24 cellular contexts compared by ENCODE assay signal in genomic region chr15:80402339-80402738, GRCh38. TPM values are rescaled to one million over a fixed set of nuclear protein-coding genes. Genes with fewer than 3 reads are reported as not detected.
A peak's percentile ranks its signal among the peaks of the same experiment; 100 is the strongest.
DNase-seq lines count a peak whose midpoint lies in the region; ATAC-seq and TF ChIP-seq lines count a peak whose summit lies in the region.
"Had no signal": no experiment of that assay in that cellular context is flagged by ENCODE, and none has a peak within 500 bp of the region (broad histone marks: within the 10 kb centered on the region; RNA-seq: fewer than 3 reads in every experiment).

No MANE protein-coding gene starts in this region.

- H2AFZ ChIP-seq in GM23338: no peak overlapping the region
- H2AFZ ChIP-seq: GM23248 had no signal

- no peaks in the 10 kb centered on the region for H3K36me3 ChIP-seq in GM23338 (ENCODE audit: insufficient read depth)
- no peaks in the 10 kb centered on the region for H3K36me3 ChIP-seq in right lobe of liver
- no peaks in the 10 kb centered on the region for H3K36me3 ChIP-seq in heart left ventricle
- H3K36me3 ChIP-seq: HAP-1, MG63 had no signal

- no peak overlapping the region for H3K4me3 ChIP-seq in GM23338
- no peak overlapping the region for H3K4me3 ChIP-seq in right lobe of liver
- H3K4me3 ChIP-seq in heart left ventricle: no peak overlapping the region
- H3K4me3 ChIP-seq: GM23248, K562, MG63 had no signal

- H4K20me1 ChIP-seq in GM23338 (replicated peaks; ENCODE audit: insufficient read depth): no peaks in the 10 kb centered on the region

- H3K9me3 Mint-ChIP-seq in GM23338 (no peaks in the 10 kb centered on the region), glutamatergic neuron (ENCODE audit: unreplicated experiment) (peaks cover 2% of the 10 kb centered on the region), neural crest cell (no peaks in the 10 kb centered on the region)

- H3K27me3 ChIP-seq in GM23338 (ENCODE audit: insufficient read depth) (peaks cover 34% of the 10 kb centered on the region), right lobe of liver (peaks cover 0 to 9% of the 10 kb centered on the region in 2 donors), heart left ventricle (peaks cover 0 to 53% (median 8%) of the 10 kb centered on the region in 9 donors)
- H3K27me3 ChIP-seq: MG63 had no signal

- H3K4me1 ChIP-seq in GM23338 (ENCODE audit: insufficient read depth) (peaks cover 18% of the 10 kb centered on the region), right lobe of liver (no peaks in the 10 kb centered on the region), heart left ventricle (peaks cover 0 to 13% (median 0%) of the 10 kb centered on the region in 12 donors)

- H3F3A ChIP-seq in GM23338 (replicated peaks; ENCODE audit: low read depth): no peaks in the 10 kb centered on the region; the same call in 1 of the 2 replicates

- DNase-seq in GM23338 (ENCODE audit: low spot score) (no peak), glutamatergic neuron (no peak), neural crest cell (ENCODE audit: low read depth, low spot score) (no peak), right lobe of liver (no peak), hippocampal formation (lab: John Stamatoyannopoulos, UW) (no peak), heart left ventricle (no peak)
- DNase-seq: EL, GF-D8, GM23248, MG63, NCI-H1417 treated with DMSO at 0.1 percent for 48 hours, NCI-H187 treated with DMSO at 0.1 percent for 48 hours, NCI-H2107, NCI-H446 treated with DMSO at 0.1 percent for 48 hours, NCI-H526 treated with DMSO at 0.1 percent for 48 hours, PC-3, SHP77 had no signal

- peaks cover 3% of the 10 kb centered on the region; the same call in 1 of the 3 replicates for H3K36me3 Mint-ChIP-seq in GM23338 (ENCODE audit: low read depth)
- H3K36me3 Mint-ChIP-seq in glutamatergic neuron (ENCODE audit: unreplicated experiment): peaks cover 6% of the 10 kb centered on the region
- peaks cover 12% of the 10 kb centered on the region for H3K36me3 Mint-ChIP-seq in neural crest cell (ENCODE audit: low read depth)

- H3K27me3 Mint-ChIP-seq in GM23338 (ENCODE audit: insufficient read depth, low read depth, poor library complexity) (peaks cover 16% of the 10 kb centered on the region), glutamatergic neuron (ENCODE audit: unreplicated experiment) (no peaks in the 10 kb centered on the region), neural crest cell (ENCODE audit: low read depth) (no peaks in the 10 kb centered on the region)

- no peaks in the 10 kb centered on the region for H3K9me2 ChIP-seq in GM23338 (ENCODE audit: insufficient read depth)

- no peak overlapping the region for H3K4me2 ChIP-seq in GM23338

- H3K4me3 Mint-ChIP-seq in GM23338 (peak overlapping the region; percentile 68; the same call in 2 of the 3 replicates), glutamatergic neuron (ENCODE audit: unreplicated experiment) (peak overlapping the region; percentile 26), neural crest cell (peak overlapping the region; percentile 81)

- ATAC-seq in GM23338: no peak
- no peak for ATAC-seq in right lobe of liver
- no peak for ATAC-seq in GM19035 (IDR thresholded peaks at IDR 0.05; ENCODE audit: unreplicated experiment)
- ATAC-seq in heart left ventricle: no peak
- ATAC-seq: HepG2, K562, PC-3 had no signal

- H3K4me1 Mint-ChIP-seq in GM23338 (peaks cover 18% of the 10 kb centered on the region), glutamatergic neuron (ENCODE audit: low read depth, unreplicated experiment) (peaks cover 30% of the 10 kb centered on the region), neural crest cell (peaks cover 46% of the 10 kb centered on the region)

- intact Hi-C loops in right lobe of liver (cut with DNase I) (no loop called here), heart left ventricle (cut with DNase I) (no loop called here)

- 49% methylated on average over 2 of the region's 3 CpGs for WGBS in right lobe of liver (ENCODE audit: insufficient coverage, low coverage, low lambda C conversion rate, missing lambda C conversion rate)
- WGBS in heart left ventricle, 4 donors: 63 to 67% (median 66%) methylated on average over 3 of the region's 3 CpGs

- no peaks in the 10 kb centered on the region for H3K9me3 ChIP-seq in right lobe of liver
- H3K9me3 ChIP-seq in heart left ventricle: no peaks in the 10 kb centered on the region
- H3K9me3 ChIP-seq: HAP-1, MG63 had no signal

- TF ChIP-seq POLR2A in right lobe of liver (IDR thresholded peaks at IDR 0.05): no peak
- TF ChIP-seq POLR2A in heart left ventricle (IDR thresholded peaks at IDR 0.05): no peak

- H3K27ac Mint-ChIP-seq in GM23338: no peak overlapping the region
- H3K27ac Mint-ChIP-seq in glutamatergic neuron (ENCODE audit: unreplicated experiment): no peak overlapping the region
- H3K27ac Mint-ChIP-seq in neural crest cell (ENCODE audit: unreplicated experiment): no peak overlapping the region

- H3K27ac ChIP-seq in GM23338 (ENCODE audit: low read depth) (no peak overlapping the region), temporal lobe (ENCODE audit: low read depth, low read length) (peak overlapping the region; percentile 87), right lobe of liver (no peak overlapping the region), heart left ventricle (no peak overlapping the region)
- H3K27ac ChIP-seq: GM23248, HL-60 had no signal

- TF ChIP-seq CTCF in GM23338 (conservative IDR thresholded peaks at IDR 0.05; ENCODE audit: low read depth in 2 of 2) (no peak), glutamatergic neuron (IDR thresholded peaks at IDR 0.05; ENCODE audit: partially characterized antibody, unreplicated experiment) (no peak), neural crest cell (conservative IDR thresholded peaks at IDR 0.05) (no peak), right lobe of liver (IDR thresholded peaks at IDR 0.05) (no peak), heart left ventricle (IDR thresholded peaks at IDR 0.05) (no peak)

- H3K79me2 ChIP-seq in GM23338 (replicated peaks; ENCODE audit: insufficient read depth): no peaks in the 10 kb centered on the region

TF ChIP-seq in GM23338, 12 proteins besides CTCF, POLR2A, EP300 and RAD21 (continues in another document):
- TF ChIP-seq ZNF114 (CRISPR knock-in tag; IDR thresholded peaks at IDR 0.05) (no peak), ZNF331 (CRISPR knock-in tag; IDR thresholded peaks at IDR 0.05; ENCODE audit: low read depth) (no peak), NANOG (IDR thresholded peaks at IDR 0.05; ENCODE audit: borderline replicate concordance) (no peak), CREB1 (CRISPR knock-in tag; IDR thresholded peaks at IDR 0.05; ENCODE audit: low read depth) (no peak)

RNA-seq across cellular contexts. Expression of gene ARNT2, which starts 1.8 kb away (rescaled TPM):
- total RNA-seq in GM23338 (2014; rRNA removed; shearing (Covaris generic)): 11.6 and 12.0 TPM in 2 replicates
- 3.9 and 4.6 TPM in 2 replicates for polyA plus RNA-seq in GM23338 (2016; fragmentation: Nextera tagmentation; extraction: Ambion mirVana)
- total RNA-seq in glutamatergic neuron (ENCODE audit: unreplicated experiment): 35.7 TPM
- total RNA-seq in neural crest cell: 57.1 and 58.3 TPM in 2 replicates
- total RNA-seq in temporal lobe: 72.8 TPM
- total RNA-seq in right lobe of liver: 1 to 10 TPM in 1 of 6 experiments, under 1 TPM in 5; 0.12 to 1.3 (median 0.46) TPM
- total RNA-seq in heart left ventricle: 1 to 10 TPM; 1.9 to 10.0 (median 4.5) TPM
- polyA plus RNA-seq in heart left ventricle: 1 to 10 TPM; 1.2 to 1.3 TPM
- total RNA-seq: HT-29, K562 had no signal

Comparison
In these comparisons a context has a peak if more than half of its experiments do, and no peak if none do; other contexts are left out.
1. H3K4me3 Mint-ChIP-seq: peak in every context shown above with its lines; median percentile 81 in neural crest cell; 68 in GM23338; 26 in glutamatergic neuron.